Comparison of ENCODE assay signal across 9 cellular contexts in genomic region chr1:112337028-112337531, GRCh38. TPM values are rescaled to one million over a fixed set of nuclear protein-coding genes. Genes with fewer than 3 reads are reported as not detected.
DNase-seq lines count a peak whose midpoint lies in the region; ATAC-seq and TF ChIP-seq lines count a peak whose summit lies in the region.
"Had no signal": no experiment of that assay in that cellular context is flagged by ENCODE, and none has a peak within 500 bp of the region (broad histone marks: within the 10 kb centered on the region; RNA-seq: fewer than 3 reads in every experiment).

No MANE protein-coding gene starts in this region.

- no TSS peak for BruUV-seq in A673 (replicated peaks; lab: Mats Ljungman, UMichigan)

- H3K36me3 ChIP-seq in A673 (ENCODE audit: insufficient read depth, low read length, poor library complexity, severe bottlenecking): no peaks in the 10 kb centered on the region
- no peaks in the 10 kb centered on the region for H3K36me3 ChIP-seq in GM06990 (ENCODE audit: control insufficient read depth, insufficient read depth, low read length)
- no peaks in the 10 kb centered on the region for H3K36me3 ChIP-seq in stomach

- no peak for TF ChIP-seq EP300 in stomach (IDR thresholded peaks at IDR 0.05)

- H3K27ac ChIP-seq in A673 (ENCODE audit: low read depth, low read length, poor library complexity, severe bottlenecking): no peak overlapping the region
- no peak overlapping the region for H3K27ac ChIP-seq in stomach
- H3K27ac ChIP-seq: epithelial cell of prostate had no signal

- POLR2A ChIA-PET in A673 (lab: Charles Lee; ENCODE audit: low non-redundant PET): interaction anchor here (0.6 kb wide), 1 partner anchor 332 kb away, joined by 4 read pairs; no protein-coding TSS in a partner anchor
- POLR2A ChIA-PET in activated naive CD8-positive, alpha-beta T cell treated with anti-CD3 and anti-CD28 coated beads, Interleukin-2, amount 10 ng/mL, durations not matched to agents 7 days and 5 days (lab: Charles Lee): no interaction called here

- H3K9me3 ChIP-seq in A673 (ENCODE audit: low read depth, low read length, poor library complexity, severe bottlenecking): no peaks in the 10 kb centered on the region
- no peaks in the 10 kb centered on the region for H3K9me3 ChIP-seq in stomach

- WGBS in stomach, 5 donors: 26 to 43% (median 38%) methylated on average over 13 of the region's 13 CpGs

- H3K4me1 ChIP-seq in A673 (ENCODE audit: insufficient read depth, low read length, poor library complexity, severe bottlenecking): no peaks in the 10 kb centered on the region
- peaks cover 0 to 8% (median 2%) of the 10 kb centered on the region in 4 donors for H3K4me1 ChIP-seq in stomach

- no peaks in the 10 kb centered on the region for H3K36me3 Mint-ChIP-seq in activated naive CD8-positive, alpha-beta T cell treated with anti-CD3 and anti-CD28 coated beads, Interleukin-2, amount 10 ng/mL, durations not matched to agents 7 days and 5 days

- TF ChIP-seq POLR2A in stomach (IDR thresholded peaks at IDR 0.05): no peak

- CTCF ChIA-PET in A673 (lab: Charles Lee): interaction anchor here (0.7 to 1.2 kb wide), 3 partner anchors 38 to 668 kb away, joined by 4 to 11 read pairs (median 4); no protein-coding TSS in a partner anchor

- H3K27ac Mint-ChIP-seq in activated naive CD8-positive, alpha-beta T cell treated with anti-CD3 and anti-CD28 coated beads, Interleukin-2, amount 10 ng/mL, durations not matched to agents 7 days and 5 days: peak overlapping the region; percentile 4

- H3K4me3 ChIP-seq in A673 (ENCODE audit: low read depth, low read length, poor library complexity, severe bottlenecking): no peak overlapping the region
- no peak overlapping the region for H3K4me3 ChIP-seq in GM06990 (replicated peaks; ENCODE audit: low read depth, low read length)
- H3K4me3 ChIP-seq in stomach: no peak overlapping the region

- peaks cover 6% of the 10 kb centered on the region for H3K4me1 Mint-ChIP-seq in activated naive CD8-positive, alpha-beta T cell treated with anti-CD3 and anti-CD28 coated beads, Interleukin-2, amount 10 ng/mL, durations not matched to agents 7 days and 5 days

- peaks cover 3% of the 10 kb centered on the region for H3K9me3 Mint-ChIP-seq in activated naive CD8-positive, alpha-beta T cell treated with anti-CD3 and anti-CD28 coated beads, Interleukin-2, amount 10 ng/mL, durations not matched to agents 7 days and 5 days

- H3K27me3 ChIP-seq in A673 (replicated peaks; ENCODE audit: insufficient read depth, low read depth, low read length, poor library complexity): peaks cover 68% of the 10 kb centered on the region
- no peaks in the 10 kb centered on the region for H3K27me3 ChIP-seq in GM06990 (replicated peaks; ENCODE audit: control insufficient read depth, insufficient read depth, low read length)
- peaks cover 0 to 7% (median 0%) of the 10 kb centered on the region in 3 donors for H3K27me3 ChIP-seq in stomach

- DNase-seq in A673 (ENCODE audit: low spot score) (peak; percentile 45), GM06990 (ENCODE audit: extremely low read depth, insufficient read length) (no peak), NCI-H2107 (lab: John Stamatoyannopoulos, UW) (peak; percentile 11), iPS-NIHi11 (ENCODE audit: low spot score) (peak; percentile 49), stomach (peak; percentile 34), mucosa of gallbladder (ENCODE audit: low spot score) (no peak), mesenteric fat pad (ENCODE audit: low spot score) (no peak)
- DNase-seq in activated naive CD8-positive, alpha-beta T cell treated with anti-CD3 and anti-CD28 coated beads, Interleukin-2, amount 10 ng/mL, durations not matched to agents 7 days and 5 days: no peak

- intact Hi-C loops in A673 (cut with micrococcal nuclease; ENCODE audit: unreplicated experiment): no loop called here
- intact Hi-C loops in stomach (cut with DNase I; ENCODE audit: low total_unique reads): no loop called here

- no peak for ATAC-seq in activated naive CD8-positive, alpha-beta T cell treated with anti-CD3 and anti-CD28 coated beads, Interleukin-2, amount 10 ng/mL, durations not matched to agents 7 days and 5 days (ENCODE audit: low read depth)

- TF ChIP-seq CTCF in A673 (conservative IDR thresholded peaks at IDR 0.05; ENCODE audit: low read depth, low read length) (peak; percentile 61), GM06990 (IDR thresholded peaks at IDR 0.05; ENCODE audit: insufficient read depth, low read length, poor library complexity, severe bottlenecking) (peak; percentile 81), stomach (IDR thresholded peaks at IDR 0.05) (peak in 5 of 7 experiments; percentile 41 to 67 (median 57))

- peak overlapping the region; percentile 61 for H3K4me3 Mint-ChIP-seq in activated naive CD8-positive, alpha-beta T cell treated with anti-CD3 and anti-CD28 coated beads, Interleukin-2, amount 10 ng/mL, durations not matched to agents 7 days and 5 days

- H3K27me3 Mint-ChIP-seq in activated naive CD8-positive, alpha-beta T cell treated with anti-CD3 and anti-CD28 coated beads, Interleukin-2, amount 10 ng/mL, durations not matched to agents 7 days and 5 days: peaks cover 33% of the 10 kb centered on the region

RNA-seq across cellular contexts. Expression of gene CTTNBP2NL, which starts 58.9 kb away (rescaled TPM):
- total RNA-seq in A673 (2021) (28.1 and 32.7 TPM in 2 replicates), stomach (10 to 100 TPM; 13.3 to 41.5 (median 19.7) TPM), mucosa of gallbladder (56.0 TPM), mesenteric fat pad (44.4 TPM)
- total RNA-seq in activated naive CD8-positive, alpha-beta T cell treated with anti-CD3 and anti-CD28 coated beads, Interleukin-2, amount 10 ng/mL, durations not matched to agents 7 days and 5 days: under 1 TPM; 0.47 to 0.57 TPM
- polyA plus RNA-seq in stomach: 1 to 10 TPM; 3.6 to 6.9 (median 3.7) TPM

Comparison
In these comparisons a context has a peak if more than half of its experiments do, and no peak if none do; other contexts are left out.
1. DNase-seq: peak in A673 (single experiment), NCI-H2107 (single experiment), iPS-NIHi11 (single experiment) and stomach (single experiment); none in GM06990 (single experiment), activated naive CD8-positive, alpha-beta T cell treated with anti-CD3 and anti-CD28 coated beads, Interleukin-2, amount 10 ng/mL, durations not matched to agents 7 days and 5 days (single experiment), mucosa of gallbladder (single experiment) and mesenteric fat pad (single experiment).
2. RNA of gene CTTNBP2NL, which starts 58.9 kb away (total RNA-seq): 56.0 TPM in mucosa of gallbladder (single experiment), 44.4 TPM in mesenteric fat pad (single experiment), 28.1 to 32.7 TPM in A673 and 13.3 to 41.5 TPM in stomach; 0.47 to 0.57 TPM in activated naive CD8-positive, alpha-beta T cell treated with anti-CD3 and anti-CD28 coated beads, Interleukin-2, amount 10 ng/mL, durations not matched to agents 7 days and 5 days; every median in the first group is over 4 times any median in the second.
3. Peak in every context shown above with its lines, with median percentiles within 50 percentile points of each other: CTCF ChIP-seq.